In genomic region chr3:186807231-186807630, GRCh38 we compare ENCODE assay signal across 9 cellular contexts. TPM values are rescaled to one million over a fixed set of nuclear protein-coding genes. Genes with fewer than 3 reads are reported as not detected.
DNase-seq lines count a peak whose midpoint lies in the region; ATAC-seq and TF ChIP-seq lines count a peak whose summit lies in the region.
"Had no signal": no experiment of that assay in that cellular context is flagged by ENCODE, and none has a peak within 500 bp of the region (broad histone marks: within the 10 kb centered on the region; RNA-seq: fewer than 3 reads in every experiment).

No MANE protein-coding gene starts in this region.

- POLR2A ChIA-PET in T-cell (lab: Charles Lee), result interaction anchor here in 1 of 2 donors (2.4 kb wide), 1 partner anchor 23 kb away, joined by 18 read pairs; the partner anchor contains the start of gene EIF4A2

- peak; percentile 60 for DNase-seq in activated CD8-positive, alpha-beta memory T cell treated with anti-CD3 and anti-CD28 coated beads for 24 hours
- DNase-seq in activated CD8-positive, alpha-beta memory T cell treated with anti-CD3 and anti-CD28 coated beads, Interleukin-2, amount 50 U/mL, for 48 hours, result no peak
- no peak for DNase-seq in T-cell
- no peak for DNase-seq in foreskin fibroblast
- no peak for DNase-seq in stimulated activated naive B cell treated with anti-CD40 and anti-IgM and Interleukin-4, amounts not matched to agents 10 μg/mL and 1 μg/mL and 100 μg/mL, for 72 hours
- DNase-seq in NCI-H2196 treated with DMSO at 0.1 percent for 48 hours (lab: John Stamatoyannopoulos, UW; ENCODE audit: unreplicated experiment), result no peak

- H3K27ac Mint-ChIP-seq in T-cell, result peak overlapping the region; percentile 92 to 95
- H3K27ac Mint-ChIP-seq in stimulated activated naive B cell treated with anti-CD40 and anti-IgM and Interleukin-4, amounts not matched to agents 10 μg/mL and 1 μg/mL and 100 μg/mL, for 72 hours, result peak overlapping the region; percentile 93

- H3K4me1 Mint-ChIP-seq in T-cell, result peaks cover 8 to 27% (median 24%) of the 10 kb centered on the region in 3 donors
- peaks cover 5 to 9% of the 10 kb centered on the region in 2 donors for H3K4me1 Mint-ChIP-seq in stimulated activated naive B cell treated with anti-CD40 and anti-IgM and Interleukin-4, amounts not matched to agents 10 μg/mL and 1 μg/mL and 100 μg/mL, for 72 hours

- ATAC-seq in T-cell (replicated peaks in 1 of 4), result no peak
- peak in 1 of 2 donors; percentile 11 for ATAC-seq in stimulated activated naive B cell treated with anti-CD40 and anti-IgM and Interleukin-4, amounts not matched to agents 10 μg/mL and 1 μg/mL and 100 μg/mL, for 72 hours (replicated peaks)
- ATAC-seq in GM19452 (IDR thresholded peaks at IDR 0.05; ENCODE audit: unreplicated experiment), result no peak
- no peak for ATAC-seq in HG02981 (IDR thresholded peaks at IDR 0.05; ENCODE audit: unreplicated experiment)

- H3K9me3 Mint-ChIP-seq in T-cell, result no peaks in the 10 kb centered on the region
- H3K9me3 Mint-ChIP-seq in stimulated activated naive B cell treated with anti-CD40 and anti-IgM and Interleukin-4, amounts not matched to agents 10 μg/mL and 1 μg/mL and 100 μg/mL, for 72 hours, result no peaks in the 10 kb centered on the region

- no peak for TF ChIP-seq CTCF in foreskin fibroblast (IDR thresholded peaks at IDR 0.05; ENCODE audit: low read depth, low read length)

- H3K36me3 Mint-ChIP-seq in T-cell, result peaks cover 4% of the 10 kb centered on the region
- peaks cover 2 to 8% of the 10 kb centered on the region in 2 donors for H3K36me3 Mint-ChIP-seq in stimulated activated naive B cell treated with anti-CD40 and anti-IgM and Interleukin-4, amounts not matched to agents 10 μg/mL and 1 μg/mL and 100 μg/mL, for 72 hours

- H3K27me3 Mint-ChIP-seq in T-cell, result peaks cover 0 to 2% of the 10 kb centered on the region in 2 donors
- peaks cover 3 to 4% of the 10 kb centered on the region in 2 donors for H3K27me3 Mint-ChIP-seq in stimulated activated naive B cell treated with anti-CD40 and anti-IgM and Interleukin-4, amounts not matched to agents 10 μg/mL and 1 μg/mL and 100 μg/mL, for 72 hours

- peak overlapping the region; percentile 89 to 95 (median 95) for H3K4me3 Mint-ChIP-seq in T-cell
- H3K4me3 Mint-ChIP-seq in stimulated activated naive B cell treated with anti-CD40 and anti-IgM and Interleukin-4, amounts not matched to agents 10 μg/mL and 1 μg/mL and 100 μg/mL, for 72 hours, result peak overlapping the region; percentile 90

- H3K4me3 ChIP-seq in foreskin fibroblast (ENCODE audit: low read depth in 1 of 2, low read length in 2 of 2), result peak overlapping the region; percentile 95

- CTCF ChIA-PET in T-cell (lab: Charles Lee), result interaction anchor here in 1 of 2 donors (0.6 to 1.8 kb wide), 2 partner anchors 12 to 218 kb away, joined by 3 to 5 read pairs; no protein-coding TSS in a partner anchor

RNA-seq across cellular contexts. Expression of gene RFC4, which starts 0.9 kb away (rescaled TPM):
- total RNA-seq in T-cell, result 10 to 100 TPM; 13.4 to 21.0 (median 19.2) TPM

RNA-seq across cellular contexts. Expression of gene EIF4A2, which starts 23.9 kb away (rescaled TPM):
- total RNA-seq in T-cell, result 100 to 1,000 TPM; 544 to 870 (median 576) TPM

RNA-seq across cellular contexts. Expression of gene ADIPOQ, which starts 35.3 kb away (rescaled TPM):
- total RNA-seq in T-cell, result not detected
- total RNA-seq: Daoy had no signal
